Comparison of ENCODE assay signal across 1 cellular context in the genomic region with DNA sequence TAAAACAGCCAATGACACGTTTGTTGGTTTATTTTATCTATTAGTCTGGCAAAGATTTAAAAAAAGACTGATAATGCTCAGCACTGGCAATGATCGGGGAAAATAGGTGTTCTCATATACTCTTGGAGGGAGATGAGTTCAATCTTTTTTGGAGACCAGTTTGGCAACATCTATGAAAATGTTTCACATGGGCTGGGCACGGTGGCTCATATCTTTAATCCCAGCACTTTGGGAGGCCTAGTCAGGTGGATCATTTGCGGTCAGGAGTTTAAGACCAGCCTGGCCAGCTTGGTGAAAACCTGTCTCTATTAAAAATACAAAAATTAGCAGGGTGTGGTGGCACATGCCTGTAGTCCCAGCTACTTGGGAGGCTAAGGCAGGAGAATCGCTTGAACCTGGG.
TF ChIP-seq lines count a peak whose summit lies in the region.

No MANE protein-coding gene starts in this region.

TF ChIP-seq in HCT116, 20 proteins besides CTCF, POLR2A, EP300 and RAD21 (continued from another document):
- TF ChIP-seq CEBPB (IDR thresholded peaks at IDR 0.05; ENCODE audit: low read depth) (no peak), POLR2AphosphoS5 (IDR thresholded peaks at IDR 0.05; ENCODE audit: low read depth, low read length) (no peak), SIN3A (IDR thresholded peaks at IDR 0.05; ENCODE audit: low read depth) (no peak), CBX3 (IDR thresholded peaks at IDR 0.05; ENCODE audit: low read depth) (no peak)
- TF ChIP-seq, protein P1, sequence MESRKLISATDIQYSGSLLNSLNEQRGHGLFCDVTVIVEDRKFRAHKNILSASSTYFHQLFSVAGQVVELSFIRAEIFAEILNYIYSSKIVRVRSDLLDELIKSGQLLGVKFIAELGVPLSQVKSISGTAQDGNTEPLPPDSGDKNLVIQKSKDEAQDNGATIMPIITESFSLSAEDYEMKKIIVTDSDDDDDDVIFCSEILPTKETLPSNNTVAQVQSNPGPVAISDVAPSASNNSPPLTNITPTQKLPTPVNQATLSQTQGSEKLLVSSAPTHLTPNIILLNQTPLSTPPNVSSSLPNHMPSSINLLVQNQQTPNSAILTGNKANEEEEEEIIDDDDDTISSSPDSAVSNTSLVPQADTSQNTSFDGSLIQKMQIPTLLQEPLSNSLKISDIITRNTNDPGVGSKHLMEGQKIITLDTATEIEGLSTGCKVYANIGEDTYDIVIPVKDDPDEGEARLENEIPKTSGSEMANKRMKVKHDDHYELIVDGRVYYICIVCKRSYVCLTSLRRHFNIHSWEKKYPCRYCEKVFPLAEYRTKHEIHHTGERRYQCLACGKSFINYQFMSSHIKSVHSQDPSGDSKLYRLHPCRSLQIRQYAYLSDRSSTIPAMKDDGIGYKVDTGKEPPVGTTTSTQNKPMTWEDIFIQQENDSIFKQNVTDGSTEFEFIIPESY (IDR thresholded peaks at IDR 0.05; ENCODE audit: extremely low read depth, insufficient replicate concordance, low read length) = no peak
